8 cellular contexts compared by ENCODE assay signal in genomic region chr16:56608043-56608875, GRCh38. TPM values are rescaled to one million over a fixed set of nuclear protein-coding genes. Genes with fewer than 3 reads are reported as not detected.
A peak's percentile ranks its signal among the peaks of the same experiment; 100 is the strongest.
DNase-seq lines count a peak whose midpoint lies in the region; ATAC-seq and TF ChIP-seq lines count a peak whose summit lies in the region.

Gene MT2A (plus strand): TSS chr16:56608584. CDS start chr16:56608656, 72 bp downstream.

- H3K4me1 ChIP-seq in BLaER1 treated with 17β-estradiol and CSF1 and Interleukin-3, amounts not matched to agents 10 nM and 100 nM: peaks cover 42 to 54% (median 48%) of the 10 kb centered on the region in 10 experiments
- H3K4me1 ChIP-seq in left lung: peaks cover 30 to 58% of the 10 kb centered on the region in 2 donors

- H3K36me3 ChIP-seq in BLaER1 treated with 17β-estradiol and CSF1 and Interleukin-3, amounts not matched to agents 10 nM and 100 nM: no peaks in the 10 kb centered on the region
- no peaks in the 10 kb centered on the region for H3K36me3 ChIP-seq in left lung

- peak within 1 kb of the TSS; percentile 51 to 76 (median 68) for H3K9ac ChIP-seq in BLaER1 treated with 17β-estradiol and CSF1 and Interleukin-3, amounts not matched to agents 10 nM and 100 nM

- H3K27me3 ChIP-seq in BLaER1 treated with 17β-estradiol and CSF1 and Interleukin-3, amounts not matched to agents 10 nM and 100 nM: no peaks in the 10 kb centered on the region
- H3K27me3 ChIP-seq in left lung: no peaks in the 10 kb centered on the region

- no peaks in the 10 kb centered on the region for H3K9me3 ChIP-seq in BLaER1 treated with 17β-estradiol and CSF1 and Interleukin-3, amounts not matched to agents 10 nM and 100 nM (replicated peaks in 1 of 11)
- H3K9me3 ChIP-seq in left lung: no peaks in the 10 kb centered on the region

- DNase-seq in NCI-H524 treated with DMSO at 0.1 percent for 48 hours (lab: John Stamatoyannopoulos, UW) (peak; percentile 89), cortex of kidney (lab: John Stamatoyannopoulos, UW) (peak; percentile 88), left lung (peak; percentile 96 to 99)
- peak; percentile 86 for DNase-seq in activated CD4-positive, alpha-beta T cell treated with anti-CD3 and anti-CD28 coated beads, Interleukin-2, amount 50 U/mL, for 1 hour
- peak; percentile 84 to 87 for DNase-seq in stimulated activated CD4-positive, alpha-beta T cell treated with anti-CD3 and anti-CD28 coated beads, Interleukin-2, amount 100 ng/mL, for 48 hours

- peak within 1 kb of the TSS; percentile 58 to 73 (median 64) for H3K4me3 ChIP-seq in BLaER1 treated with 17β-estradiol and CSF1 and Interleukin-3, amounts not matched to agents 10 nM and 100 nM
- peak within 1 kb of the TSS; percentile 46 to 77 for H3K4me3 ChIP-seq in left lung

- no peak for TF ChIP-seq CTCF in left lung (IDR thresholded peaks at IDR 0.05)

- H3K27ac ChIP-seq in BLaER1 treated with 17β-estradiol and CSF1 and Interleukin-3, amounts not matched to agents 10 nM and 100 nM: peak within 1 kb of the TSS in 10 of 11 experiments; percentile 17 to 81 (median 66); a peak in 17 of 22 replicates
- peak within 1 kb of the TSS; percentile 87 to 93 for H3K27ac ChIP-seq in left lung

- H4K20me1 ChIP-seq in BLaER1 treated with 17β-estradiol and CSF1 and Interleukin-3, amounts not matched to agents 10 nM and 100 nM: 0 out of 22 replicates have a peak, but pooled peaks cover 0 to 6% (median 0%) of the 10 kb centered on the region in 11 experiments

- intact Hi-C loops in left lung (cut with DNase I): no loop called here

- H3K4me2 ChIP-seq in BLaER1 treated with 17β-estradiol and CSF1 and Interleukin-3, amounts not matched to agents 10 nM and 100 nM: peak within 1 kb of the TSS; percentile 96 to 100 (median 99)

- peak; percentile 83 for ATAC-seq in GM19324 (IDR thresholded peaks at IDR 0.05; ENCODE audit: low FRiP score, unreplicated experiment)
- ATAC-seq in HG03460 (IDR thresholded peaks at IDR 0.05; ENCODE audit: unreplicated experiment): peak; percentile 86
- peak; percentile 91 for ATAC-seq in left lung

RNA-seq across cellular contexts. Expression of gene MT2A, which starts in this region (rescaled TPM):
- 100 to 1,000 TPM; 239 to 425 TPM for total RNA-seq in left lung

Comparison
In these comparisons a context has a peak if more than half of its experiments do, and no peak if none do; other contexts are left out.
1. Peak in every context shown above with its lines: DNase-seq, ATAC-seq, H3K4me3 ChIP-seq and H3K27ac ChIP-seq.